In the genomic region with DNA sequence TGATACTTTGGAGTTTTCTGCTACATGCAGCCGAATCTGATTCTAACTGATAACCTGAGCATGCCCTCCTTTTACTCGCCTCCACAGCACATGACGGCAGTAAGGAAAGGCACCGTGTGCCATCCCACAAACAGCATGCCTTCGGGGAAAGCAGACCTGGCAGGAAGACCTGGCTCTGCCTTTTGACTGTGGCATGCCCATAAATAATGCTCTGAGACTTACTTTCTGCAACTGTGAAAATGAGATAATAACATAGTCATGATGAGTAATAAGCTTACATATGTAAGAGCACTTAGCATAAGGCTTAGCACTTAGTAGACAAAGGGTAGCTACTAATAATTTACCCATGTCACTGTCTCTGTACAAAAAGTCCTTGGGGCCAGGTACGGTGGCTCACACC, we compare ENCODE assay signal across 20 cellular contexts. TPM values are rescaled to one million over a fixed set of nuclear protein-coding genes. Genes with fewer than 3 reads are reported as not detected.
DNase-seq lines count a peak whose midpoint lies in the region; ATAC-seq, FAIRE-seq and TF ChIP-seq lines count a peak whose summit lies in the region.
"Had no signal": no experiment of that assay in that cellular context is flagged by ENCODE, and none has a peak within 500 bp of the region (broad histone marks: within the 10 kb centered on the region; RNA-seq: fewer than 3 reads in every experiment).

No MANE protein-coding gene starts in this region.

- H3K4me3 ChIP-seq in PC-3 (ENCODE audit: low read length) (no peak overlapping the region), mammary epithelial cell (replicated peaks in 1 of 3; ENCODE audit: insufficient read depth in 1 of 3, low read depth in 2 of 3, low read length in 3 of 3) (no peak overlapping the region)
- H3K4me3 ChIP-seq: GM23338, upper lobe of right lung had no signal

- H2AFZ ChIP-seq in PC-3 (ENCODE audit: low read length), result peak overlapping the region; percentile 31; the same call in 1 of the 2 replicates
- H2AFZ ChIP-seq in mammary epithelial cell (ENCODE audit: low read depth, low read length), result no peak overlapping the region
- H2AFZ ChIP-seq: GM23338 had no signal

- FAIRE-seq in H54 (lab: Jason Lieb, UNC), result peak; percentile 43

- intact Hi-C loops in PC-3 (cut with micrococcal nuclease), result no loop called here
- intact Hi-C loops in mammary epithelial cell (cut with micrococcal nuclease), result no loop called here

- CTCF ChIA-PET in PC-3 (lab: Charles Lee) (interaction anchor here (1.2 kb wide), 1 partner anchor 10 kb away, joined by 7 read pairs; no protein-coding TSS in a partner anchor), mammary epithelial cell (lab: Charles Lee; ENCODE audit: low non-redundant PET) (interaction anchor here (0.6 to 1.4 kb wide), 2 partner anchors 11 to 836 kb away, joined by 3 to 5 read pairs; no protein-coding TSS in a partner anchor)

- 26% methylated on average over 6 of the region's 6 CpGs for WGBS in mammary epithelial cell (ENCODE audit: low coverage, missing lambda C conversion rate)

- H3K9me3 ChIP-seq in PC-3 (ENCODE audit: low read length) (no peaks in the 10 kb centered on the region), mammary epithelial cell (replicated peaks; ENCODE audit: insufficient read depth, low read length) (no peaks in the 10 kb centered on the region)
- H3K9me3 ChIP-seq: upper lobe of right lung had no signal

- H3K4me1 ChIP-seq in PC-3 (ENCODE audit: insufficient read depth, low read length), result peaks cover 33% of the 10 kb centered on the region
- H3K4me1 ChIP-seq in mammary epithelial cell (ENCODE audit: insufficient read depth, low read length), result peaks cover 11% of the 10 kb centered on the region
- H3K4me1 ChIP-seq: upper lobe of right lung had no signal

- H3K79me2 ChIP-seq in PC-3 (ENCODE audit: low read length) (peaks cover 13% of the 10 kb centered on the region), mammary epithelial cell (ENCODE audit: insufficient read depth, low read length) (peaks cover 9% of the 10 kb centered on the region)

- DNase-seq in H54 (ENCODE audit: insufficient read length, low spot score) (peak; percentile 5), PC-3 (peak; percentile 76), mammary epithelial cell (peak; percentile 76), kidney tubule cell (ENCODE audit: low spot score) (peak; percentile 58), D341Med (ENCODE audit: low spot score) (no peak), DMS 273 (lab: John Stamatoyannopoulos, UW; ENCODE audit: unreplicated experiment) (no peak), NCI-H1436 treated with DMSO at 0.1 percent for 48 hours (lab: John Stamatoyannopoulos, UW) (no peak)
- no peak for DNase-seq in activated naive CD4-positive, alpha-beta T cell treated with Interleukin-2 at 50 U/mL for 16 hours
- DNase-seq: activated CD8-positive, alpha-beta T cell treated with anti-CD3 and anti-CD28 coated beads, Interleukin-2, amount 10 ng/mL, durations not matched to agents 7 days and 5 days; activated T-cell treated with anti-CD3 and anti-CD28 coated beads, Interleukin-2, amount 50 U/mL, for 48 hours; foreskin melanocyte; NCI-H187; posterior cingulate gyrus; stimulated activated CD4-positive, alpha-beta T cell treated with anti-CD3 and anti-CD28 coated beads, Interleukin-2, amount 100 ng/mL, for 24 hours; stimulated activated naive CD8-positive, alpha-beta T cell treated with anti-CD3 and anti-CD28 coated beads, Interleukin-15, amount 100 ng/mL, for 72 hours; upper lobe of right lung; WERI-Rb-1 had no signal

- no peaks in the 10 kb centered on the region for H3K9me2 ChIP-seq in PC-3 (replicated peaks; ENCODE audit: low read length)

- TF ChIP-seq CTCF in PC-3 (conservative IDR thresholded peaks at IDR 0.05; ENCODE audit: low read depth, low read length), result no peak
- TF ChIP-seq CTCF in mammary epithelial cell (conservative IDR thresholded peaks at IDR 0.05 in 1 of 2, IDR thresholded peaks at IDR 0.05 in 1 of 2; ENCODE audit: extremely low read depth in 1 of 2, insufficient read depth in 1 of 2, low read depth in 1 of 2, low read length in 2 of 2), result no peak

- ATAC-seq in PC-3, result peak; percentile 91
- ATAC-seq: activated CD8-positive, alpha-beta T cell treated with anti-CD3 and anti-CD28 coated beads, Interleukin-2, amount 10 ng/mL, durations not matched to agents 7 days and 5 days; GM23338; natural killer cell treated with Interleukin-12 subunit alpha and Interleukin-12 subunit beta and Interleukin-15 and Interleukin-18, amount 100 ng/mL, for 72 hours; Right ventricle myocardium inferior; stimulated activated naive CD8-positive, alpha-beta T cell treated with anti-CD3 and anti-CD28 coated beads, Interleukin-15, amount 100 ng/mL, for 72 hours; upper lobe of right lung had no signal

- TF ChIP-seq POLR2A in H54 (IDR thresholded peaks at IDR 0.05; ENCODE audit: low read depth, low read length), result no peak

- H3K4me2 ChIP-seq in PC-3 (ENCODE audit: low read length) (peak overlapping the region; percentile 14; the same call in 1 of the 2 replicates), mammary epithelial cell (ENCODE audit: insufficient read depth, low read depth, low read length) (peak overlapping the region; percentile 13)
- H3K4me2 ChIP-seq: GM23338 had no signal

- no peaks in the 10 kb centered on the region for H4K20me1 ChIP-seq in PC-3 (ENCODE audit: low read length)
- no peaks in the 10 kb centered on the region for H4K20me1 ChIP-seq in mammary epithelial cell (ENCODE audit: insufficient read depth, low read length)

- no peaks in the 10 kb centered on the region for H3K36me3 ChIP-seq in PC-3 (ENCODE audit: low read depth, low read length)
- H3K36me3 ChIP-seq in mammary epithelial cell (ENCODE audit: insufficient read depth, low read length), result no peaks in the 10 kb centered on the region
- H3K36me3 ChIP-seq: WERI-Rb-1 had no signal

- POLR2A ChIA-PET in PC-3 (lab: Charles Lee; ENCODE audit: unreplicated experiment), result no interaction called here

- H3K27ac ChIP-seq in PC-3 (ENCODE audit: low read length) (peak overlapping the region; percentile 63), mammary epithelial cell (ENCODE audit: insufficient read depth, low read depth, low read length) (no peak overlapping the region)
- H3K27ac ChIP-seq: upper lobe of right lung, WERI-Rb-1 had no signal

- H3K9ac ChIP-seq in PC-3 (ENCODE audit: low read length) (no peak overlapping the region), mammary epithelial cell (ENCODE audit: insufficient read depth, low read length) (no peak overlapping the region)

- H3K27me3 ChIP-seq in PC-3 (ENCODE audit: low read length) (no peaks in the 10 kb centered on the region), mammary epithelial cell (ENCODE audit: insufficient read depth, low read length) (no peaks in the 10 kb centered on the region)
- H3K27me3 ChIP-seq: upper lobe of right lung had no signal

- no peaks in the 10 kb centered on the region for H3F3A ChIP-seq in PC-3 (ENCODE audit: low read length, unreplicated experiment)

- BruUV-seq in PC-3 (replicated peaks; lab: Mats Ljungman, UMichigan) (no TSS peak), mammary epithelial cell (replicated peaks; lab: Mats Ljungman, UMichigan) (no TSS peak)

- in situ Hi-C loops in mammary epithelial cell (cut with MboI; ENCODE audit: low sequenced_read_pairs in 2 of 2), result loop anchor here in 1 of 2 donors (10.0 kb wide), 1 partner anchor 311 kb away; no protein-coding TSS in a partner anchor

- dilution Hi-C loops in mammary epithelial cell (cut with HindIII; ENCODE audit: low sequenced_read_pairs), result no loop called here

RNA-seq across cellular contexts. Expression of a gene that starts 32.9 kb away (rescaled TPM):
- total RNA-seq in PC-3 (2014; rRNA removed) (28.8 and 53.1 TPM in 2 replicates), mammary epithelial cell (10 to 100 TPM; 21.7 to 32.8 TPM)
- 39.0 TPM for polyA plus RNA-seq in mammary epithelial cell
- 2.7 TPM for polyA minus RNA-seq in mammary epithelial cell

Comparison
In these comparisons a context has a peak if more than half of its experiments do, and no peak if none do; other contexts are left out.
1. DNase-seq: peak in H54 (single experiment), PC-3 (single experiment), mammary epithelial cell (single experiment) and kidney tubule cell (single experiment); none in activated naive CD4-positive, alpha-beta T cell treated with Interleukin-2 at 50 U/mL for 16 hours (single experiment), D341Med (single experiment), DMS 273 (single experiment) and NCI-H1436 treated with DMSO at 0.1 percent for 48 hours (single experiment).